2 cellular contexts compared by ENCODE assay signal in the genomic region with DNA sequence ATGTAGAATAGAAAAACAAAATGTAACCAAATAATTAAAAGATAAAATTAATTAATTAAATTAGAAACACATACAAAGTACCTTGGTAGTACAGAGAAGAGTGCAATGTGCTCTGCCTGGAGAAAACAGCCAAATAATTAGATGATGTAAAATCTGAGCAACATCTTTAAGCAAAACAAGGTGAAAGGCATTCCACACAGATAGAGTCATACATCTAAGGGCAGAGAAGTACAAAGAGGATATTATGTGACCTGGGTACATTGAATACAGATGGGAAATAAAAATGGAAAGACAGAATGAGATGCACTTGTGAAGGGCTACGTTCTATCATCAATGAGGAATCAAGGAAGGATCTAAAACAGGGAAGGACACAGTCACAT.
TF ChIP-seq lines count a peak whose summit lies in the region.

No MANE protein-coding gene starts in this region.

TF ChIP-seq in HepG2, 621 proteins besides CTCF, POLR2A, EP300 and RAD21:
- TF ChIP-seq, protein P1, sequence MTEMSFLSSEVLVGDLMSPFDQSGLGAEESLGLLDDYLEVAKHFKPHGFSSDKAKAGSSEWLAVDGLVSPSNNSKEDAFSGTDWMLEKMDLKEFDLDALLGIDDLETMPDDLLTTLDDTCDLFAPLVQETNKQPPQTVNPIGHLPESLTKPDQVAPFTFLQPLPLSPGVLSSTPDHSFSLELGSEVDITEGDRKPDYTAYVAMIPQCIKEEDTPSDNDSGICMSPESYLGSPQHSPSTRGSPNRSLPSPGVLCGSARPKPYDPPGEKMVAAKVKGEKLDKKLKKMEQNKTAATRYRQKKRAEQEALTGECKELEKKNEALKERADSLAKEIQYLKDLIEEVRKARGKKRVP (CRISPR knock-in tag; IDR thresholded peaks at IDR 0.05), result peak in 1 of 2 experiments; percentile 68; a peak in 2 of 4 replicates
- TF ChIP-seq SRSF9 (IDR thresholded peaks at IDR 0.05; ENCODE audit: borderline replicate concordance, insufficient read depth, low read depth, low read length, poor library complexity, severe bottlenecking), result no peak
- peak; percentile 29; the same call in 1 of the 2 replicates for TF ChIP-seq HMG20A (CRISPR knock-in tag; IDR thresholded peaks at IDR 0.05; ENCODE audit: borderline replicate concordance)
- TF ChIP-seq, protein P2, sequence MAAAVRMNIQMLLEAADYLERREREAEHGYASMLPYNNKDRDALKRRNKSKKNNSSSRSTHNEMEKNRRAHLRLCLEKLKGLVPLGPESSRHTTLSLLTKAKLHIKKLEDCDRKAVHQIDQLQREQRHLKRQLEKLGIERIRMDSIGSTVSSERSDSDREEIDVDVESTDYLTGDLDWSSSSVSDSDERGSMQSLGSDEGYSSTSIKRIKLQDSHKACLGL (CRISPR knock-in tag; IDR thresholded peaks at IDR 0.05), result no peak
TF ChIP-seq in HepG2: peak in this region for 2.

TF ChIP-seq in SK-N-SH treated with all-trans-retinoic acid at 6 μM for 48 hours, 23 proteins besides CTCF, POLR2A, EP300 and RAD21:
- no peak for TF ChIP-seq ZFP3 (CRISPR knock-in tag; IDR thresholded peaks at IDR 0.05)
- TF ChIP-seq ISL1 (CRISPR knock-in tag; IDR thresholded peaks at IDR 0.05), result peak; percentile 33; the same call in 1 of the 2 replicates
